In genomic region chr2:186693446-186693842, GRCh38 we compare ENCODE assay signal across 8 cellular contexts. TPM values are rescaled to one million over a fixed set of nuclear protein-coding genes. Genes with fewer than 3 reads are reported as not detected.
DNase-seq lines count a peak whose midpoint lies in the region; ATAC-seq and TF ChIP-seq lines count a peak whose summit lies in the region.

No MANE protein-coding gene starts in this region.

- H3K79me2 ChIP-seq in Karpas-422 (ENCODE audit: low read length): no peaks in the 10 kb centered on the region

- peaks cover 3 to 8% (median 6%) of the 10 kb centered on the region in 7 donors for H3K9me3 Mint-ChIP-seq in CD14-positive monocyte
- H3K9me3 Mint-ChIP-seq in effector memory CD8-positive, alpha-beta T cell: no peaks in the 10 kb centered on the region

- H3K4me1 Mint-ChIP-seq in CD14-positive monocyte: peaks cover 16% of the 10 kb centered on the region
- H3K4me1 Mint-ChIP-seq in effector memory CD8-positive, alpha-beta T cell (ENCODE audit: low read depth in 2 of 2): peaks cover 0 to 7% of the 10 kb centered on the region in 2 donors

- no peaks in the 10 kb centered on the region for H4K20me1 ChIP-seq in Karpas-422 (ENCODE audit: insufficient read depth, low read depth, low read length)

- H3K4me3 Mint-ChIP-seq in CD14-positive monocyte: peak overlapping the region; percentile 58 to 93
- H3K4me3 Mint-ChIP-seq in effector memory CD8-positive, alpha-beta T cell: peak overlapping the region; percentile 74 to 77

- H3K27ac ChIP-seq in Karpas-422 (ENCODE audit: low read length): no peak overlapping the region
- H3K27ac ChIP-seq in neutrophil: no peak overlapping the region

- H3K27ac Mint-ChIP-seq in CD14-positive monocyte: no peak overlapping the region
- H3K27ac Mint-ChIP-seq in effector memory CD8-positive, alpha-beta T cell: no peak overlapping the region

- H3K9ac ChIP-seq in Karpas-422 (ENCODE audit: low read length): no peak overlapping the region

- intact Hi-C loops in CD14-positive monocyte (cut with micrococcal nuclease): no loop called here

- H3K4me1 ChIP-seq in Karpas-422 (ENCODE audit: low read length) (no peaks in the 10 kb centered on the region; the same call in 1 of the 2 replicates), neutrophil (ENCODE audit: control insufficient read depth in 1 of 2, insufficient read depth in 1 of 2, low read depth in 1 of 2, low read length in 1 of 2) (peaks cover 5 to 11% of the 10 kb centered on the region in 2 experiments)

- peak overlapping the region; percentile 36; the same call in 1 of the 2 replicates for H3K4me3 ChIP-seq in Karpas-422 (ENCODE audit: low read length)
- H3K4me3 ChIP-seq in neutrophil (ENCODE audit: low read depth in 1 of 2, low read length in 1 of 2): peak overlapping the region; percentile 33 to 46

- H3K27me3 ChIP-seq in Karpas-422 (ENCODE audit: low read length): no peaks in the 10 kb centered on the region
- H3K27me3 ChIP-seq in neutrophil: peaks cover 55% of the 10 kb centered on the region

- H3K27me3 Mint-ChIP-seq in CD14-positive monocyte (ENCODE audit: low read depth in 3 of 3): peaks cover 20 to 35% (median 24%) of the 10 kb centered on the region in 3 donors
- peaks cover 27 to 46% of the 10 kb centered on the region in 2 donors for H3K27me3 Mint-ChIP-seq in effector memory CD8-positive, alpha-beta T cell

- no peak for ATAC-seq in effector memory CD8-positive, alpha-beta T cell (replicated peaks)
- ATAC-seq in HG02759 (IDR thresholded peaks at IDR 0.05; ENCODE audit: unreplicated experiment): no peak
- no peak for ATAC-seq in GM21576 (IDR thresholded peaks at IDR 0.05; ENCODE audit: unreplicated experiment)

- DNase-seq in CD14-positive monocyte (ENCODE audit: low spot score) (no peak), Karpas-422 (no peak), Kasumi-1 (lab: John Stamatoyannopoulos, UW) (no peak), SKM-1 treated with dmso at 0.1 percent for 144 hours (lab: John Stamatoyannopoulos, UW; ENCODE audit: unreplicated experiment) (no peak)
- no peak for DNase-seq in effector memory CD8-positive, alpha-beta T cell

- H3K36me3 ChIP-seq in Karpas-422 (ENCODE audit: insufficient read depth, low read length): no peaks in the 10 kb centered on the region
- no peaks in the 10 kb centered on the region for H3K36me3 ChIP-seq in neutrophil

- peak overlapping the region; percentile 50 for H3K4me2 ChIP-seq in Karpas-422 (ENCODE audit: low read depth, low read length, poor library complexity, severe bottlenecking)

- no peak overlapping the region for H2AFZ ChIP-seq in Karpas-422 (ENCODE audit: low read length)

- H3K36me3 Mint-ChIP-seq in CD14-positive monocyte: no peaks in the 10 kb centered on the region
- H3K36me3 Mint-ChIP-seq in effector memory CD8-positive, alpha-beta T cell (ENCODE audit: insufficient read depth): no peaks in the 10 kb centered on the region

- TF ChIP-seq CTCF in CD14-positive monocyte (IDR thresholded peaks at IDR 0.05) (no peak), neutrophil (IDR thresholded peaks at IDR 0.05) (no peak)

- no peaks in the 10 kb centered on the region for H3K9me3 ChIP-seq in Karpas-422 (ENCODE audit: low read length)
- no peaks in the 10 kb centered on the region for H3K9me3 ChIP-seq in neutrophil

- H3K9me2 ChIP-seq in Karpas-422 (replicated peaks; ENCODE audit: insufficient read depth, low read length): no peaks in the 10 kb centered on the region

RNA-seq across cellular contexts. Expression of gene FAM171B, which starts 0.4 kb away (rescaled TPM):
- under 1 TPM; 0.28 to 0.31 TPM for polyA plus RNA-seq in CD14-positive monocyte
- total RNA-seq in Karpas-422 (2014; rRNA removed; shearing (Covaris generic); ENCODE audit: low replicate concordance): 0.04 TPM in 1 of 2 replicates, not detected in the other
